Comparison of ENCODE assay signal across 1 cellular context in the genomic region with DNA sequence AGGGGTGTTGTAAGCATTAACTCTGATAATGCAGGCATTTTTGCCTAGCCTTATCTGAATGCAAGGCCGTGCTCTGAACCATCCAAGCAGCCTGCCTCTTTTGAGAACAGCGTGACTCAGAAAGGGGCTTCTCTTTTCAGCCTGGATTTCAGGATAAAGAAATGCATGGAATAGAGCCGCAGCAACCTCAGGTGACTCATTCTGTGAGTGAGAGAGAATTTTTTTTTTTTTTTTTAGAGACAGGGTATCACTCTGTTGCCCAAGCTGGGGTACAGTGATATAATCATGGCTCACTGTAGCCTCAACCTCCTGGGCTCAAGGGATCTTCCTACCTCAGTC.
TF ChIP-seq lines count a peak whose summit lies in the region.

No MANE protein-coding gene starts in this region.

TF ChIP-seq in IMR-90, 13 proteins besides CTCF, POLR2A, EP300 and RAD21:
- TF ChIP-seq BHLHE40 (IDR thresholded peaks at IDR 0.05; ENCODE audit: low read depth, low read length) (peak; percentile 23; the same call in 1 of the 2 replicates), RCOR1 (IDR thresholded peaks at IDR 0.05; ENCODE audit: insufficient replicate concordance, low read length) (no peak), CEBPB (IDR thresholded peaks at IDR 0.05; ENCODE audit: low read depth, low read length) (peak; percentile 52; the same call in 1 of the 2 replicates), CHD1 (IDR thresholded peaks at IDR 0.05; ENCODE audit: low read depth, low read length) (no peak), NFE2L2 (IDR thresholded peaks at IDR 0.05; ENCODE audit: low read depth, low read length) (no peak), MAFK (IDR thresholded peaks at IDR 0.05; ENCODE audit: low read depth, low read length) (no peak), SMC3 (IDR thresholded peaks at IDR 0.05; ENCODE audit: low read depth, low read length) (no peak), MAZ (IDR thresholded peaks at IDR 0.05; ENCODE audit: borderline replicate concordance, low read depth, low read length) (no peak), FOS (IDR thresholded peaks at IDR 0.05; ENCODE audit: low read depth, low read length) (peak; percentile 86), MXI1 (IDR thresholded peaks at IDR 0.05; ENCODE audit: borderline replicate concordance, low read depth, low read length) (0 out of 2 replicates have a peak, but pooled peaks have one; percentile 14), RFX5 (IDR thresholded peaks at IDR 0.05; ENCODE audit: low read depth, low read length) (no peak)
- TF ChIP-seq, protein P1, sequence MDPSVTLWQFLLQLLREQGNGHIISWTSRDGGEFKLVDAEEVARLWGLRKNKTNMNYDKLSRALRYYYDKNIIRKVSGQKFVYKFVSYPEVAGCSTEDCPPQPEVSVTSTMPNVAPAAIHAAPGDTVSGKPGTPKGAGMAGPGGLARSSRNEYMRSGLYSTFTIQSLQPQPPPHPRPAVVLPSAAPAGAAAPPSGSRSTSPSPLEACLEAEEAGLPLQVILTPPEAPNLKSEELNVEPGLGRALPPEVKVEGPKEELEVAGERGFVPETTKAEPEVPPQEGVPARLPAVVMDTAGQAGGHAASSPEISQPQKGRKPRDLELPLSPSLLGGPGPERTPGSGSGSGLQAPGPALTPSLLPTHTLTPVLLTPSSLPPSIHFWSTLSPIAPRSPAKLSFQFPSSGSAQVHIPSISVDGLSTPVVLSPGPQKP (IDR thresholded peaks at IDR 0.05; ENCODE audit: borderline replicate concordance, low read depth, low read length): no peak
- TF ChIP-seq, protein P2, sequence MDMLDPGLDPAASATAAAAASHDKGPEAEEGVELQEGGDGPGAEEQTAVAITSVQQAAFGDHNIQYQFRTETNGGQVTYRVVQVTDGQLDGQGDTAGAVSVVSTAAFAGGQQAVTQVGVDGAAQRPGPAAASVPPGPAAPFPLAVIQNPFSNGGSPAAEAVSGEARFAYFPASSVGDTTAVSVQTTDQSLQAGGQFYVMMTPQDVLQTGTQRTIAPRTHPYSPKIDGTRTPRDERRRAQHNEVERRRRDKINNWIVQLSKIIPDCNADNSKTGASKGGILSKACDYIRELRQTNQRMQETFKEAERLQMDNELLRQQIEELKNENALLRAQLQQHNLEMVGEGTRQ (IDR thresholded peaks at IDR 0.05; ENCODE audit: low read depth, low read length): no peak
